8 cellular contexts compared by ENCODE assay signal in the genomic region with DNA sequence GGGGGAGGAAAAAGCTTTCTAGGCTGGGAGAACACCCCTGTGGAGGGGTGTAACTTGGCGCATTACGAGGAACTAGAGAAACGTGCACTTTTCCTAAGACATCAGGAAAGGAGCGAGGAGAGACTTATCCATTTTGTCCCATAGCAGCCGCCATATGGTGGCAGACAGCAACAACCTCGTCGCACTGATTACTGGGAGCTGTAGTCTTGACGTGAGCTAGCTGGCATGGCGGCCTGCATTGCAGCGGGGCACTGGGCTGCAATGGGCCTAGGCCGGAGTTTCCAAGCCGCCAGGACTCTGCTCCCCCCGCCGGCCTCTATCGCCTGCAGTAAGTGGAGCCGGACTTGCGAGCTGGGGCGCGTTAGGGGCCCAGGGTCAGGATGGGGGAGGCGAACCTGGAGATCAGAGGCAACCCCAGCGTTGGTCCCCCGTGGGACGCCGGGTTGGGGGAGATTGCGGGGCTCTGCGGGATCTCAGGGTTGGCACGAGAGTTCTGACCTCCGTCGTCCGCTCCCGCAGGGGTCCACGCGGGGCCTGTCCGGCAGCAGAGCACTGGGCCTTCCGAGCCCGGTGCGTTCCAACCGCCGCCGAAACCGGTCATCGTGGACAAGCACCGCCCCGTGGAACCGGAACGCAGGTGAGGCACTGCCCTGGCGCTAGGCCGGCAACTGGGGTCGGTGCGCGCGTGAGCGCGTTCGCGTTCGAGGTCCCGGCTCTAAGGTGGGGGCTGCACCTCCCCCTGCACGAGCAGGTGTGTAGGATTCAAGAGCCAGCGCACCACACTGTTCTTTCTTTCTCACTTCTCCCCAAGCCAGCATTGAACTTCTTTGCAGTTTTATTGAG.
A peak's percentile ranks its signal among the peaks of the same experiment; 100 is the strongest.
DNase-seq lines count a peak whose midpoint lies in the region; ATAC-seq and TF ChIP-seq lines count a peak whose summit lies in the region.

Gene MRPL19, plus strand, starts transcription at position 201 of the 843 bp plus-strand sequence. Its CDS starts 25 bp downstream, at position 226.

- peak within 1 kb of the TSS; percentile 92 for H3K4me3 ChIP-seq in astrocyte of the cerebellum (ENCODE audit: low read depth, low read length)

- peak; percentile 98 for ATAC-seq in GM18511 (IDR thresholded peaks at IDR 0.05; ENCODE audit: unreplicated experiment)
- peak; percentile 91 for ATAC-seq in HG02981 (IDR thresholded peaks at IDR 0.05; ENCODE audit: unreplicated experiment)

- TF ChIP-seq CTCF in astrocyte of the cerebellum (IDR thresholded peaks at IDR 0.05; ENCODE audit: low read depth, low read length, missing control alignments) = no peak

- in situ Hi-C loops in astrocyte of the cerebellum (cut with HindIII; ENCODE audit: low sequenced_read_pairs) = no loop called here

- peak; percentile 81 for DNase-seq in NCI-H2029 treated with DMSO at 0.1 percent for 48 hours (lab: John Stamatoyannopoulos, UW)
- DNase-seq in T1000 (lab: John Stamatoyannopoulos, UW) = peak; percentile 69
- peak; percentile 84 for DNase-seq in astrocyte of the cerebellum (ENCODE audit: low read depth)
- DNase-seq in hippocampal formation (lab: John Stamatoyannopoulos, UW) = peak; percentile 81 to 96
- peak; percentile 92 for DNase-seq in retina
- no peak for DNase-seq in cortex of kidney (lab: John Stamatoyannopoulos, UW)
